In the genomic region with DNA sequence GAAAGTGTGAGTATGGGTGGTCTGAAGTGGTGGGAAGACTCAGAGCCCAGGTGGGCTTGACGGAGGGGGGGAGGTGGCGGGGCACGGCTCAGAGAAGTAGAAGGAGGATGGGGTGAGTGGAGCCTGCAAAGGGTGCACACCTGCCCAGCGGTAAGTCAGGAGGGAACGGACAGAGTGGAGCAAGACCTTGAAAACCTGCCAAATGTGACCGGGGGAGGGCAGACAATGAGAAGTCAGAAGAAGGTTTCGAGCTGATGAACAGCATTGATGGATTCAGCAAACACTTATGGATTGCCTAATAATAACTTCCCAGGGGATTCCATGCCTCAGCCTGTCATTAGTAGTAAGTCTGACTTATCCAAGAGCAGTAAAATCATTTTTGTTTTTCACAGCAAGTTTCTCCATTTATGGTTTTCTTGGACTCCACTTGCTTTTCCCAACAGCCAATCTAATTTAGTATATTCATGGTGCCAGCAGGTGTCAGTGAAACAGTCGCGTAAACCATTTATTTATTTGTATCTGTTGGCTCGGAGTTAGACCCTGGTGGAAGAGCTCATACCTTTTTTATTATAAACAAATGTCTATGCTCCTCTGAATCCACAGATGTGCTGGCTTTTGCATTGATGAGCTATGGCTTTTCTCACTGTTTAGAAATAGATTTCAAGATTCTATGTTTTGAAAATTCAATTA, we compare ENCODE assay signal across 19 cellular contexts.
DNase-seq lines count a peak whose midpoint lies in the region; ATAC-seq, FAIRE-seq and TF ChIP-seq lines count a peak whose summit lies in the region.
"Had no signal": no experiment of that assay in that cellular context is flagged by ENCODE, and none has a peak within 500 bp of the region (broad histone marks: within the 10 kb centered on the region; RNA-seq: fewer than 3 reads in every experiment).

No MANE protein-coding gene starts in this region.

- H3K4me3 ChIP-seq in LNCaP clone FGC (ENCODE audit: low read depth, low read length): no peak overlapping the region
- H3K4me3 ChIP-seq in bronchial epithelial cell (ENCODE audit: low read depth, low read length): no peak overlapping the region
- H3K4me3 ChIP-seq: mucosa of descending colon had no signal

- DNase-seq in COR-L47 (lab: John Stamatoyannopoulos, UW): peak; percentile 63
- DNase-seq in LNCaP clone FGC (ENCODE audit: low read depth): peak; percentile 37
- DNase-seq in NCI-H2227 (lab: John Stamatoyannopoulos, UW; ENCODE audit: unreplicated experiment): peak; percentile 32
- DNase-seq in bronchial epithelial cell (ENCODE audit: low read depth): peak; percentile 22
- no peak for DNase-seq in effector CD4-positive, alpha-beta T cell
- DNase-seq in SK-N-DZ (ENCODE audit: low spot score): no peak
- DNase-seq: activated CD4-positive, alpha-beta memory T cell treated with anti-CD3 and anti-CD28 coated beads, Interleukin-2, amount 10 ng/mL, durations not matched to agents 7 days and 5 days; activated naive CD8-positive, alpha-beta T cell treated with anti-CD3 and anti-CD28 coated beads for 36 hours; activated T-cell treated with anti-CD3 and anti-CD28 coated beads, Interleukin-2, amount 50 U/mL, for 72 hours; CD8-positive, alpha-beta memory T cell; GDM1; GOT3; mucosa of descending colon; NCI-H1930; nucleus accumbens; stimulated activated CD4-positive, alpha-beta T cell treated with anti-CD3 and anti-CD28 coated beads, Interleukin-2, amount 100 ng/mL, for 48 hours had no signal

- no peak for FAIRE-seq in bronchial epithelial cell (lab: Jason Lieb, UNC)

- no peak for ATAC-seq in GM19324 (IDR thresholded peaks at IDR 0.05; ENCODE audit: low FRiP score, unreplicated experiment)
- ATAC-seq in HG03460 (IDR thresholded peaks at IDR 0.05; ENCODE audit: unreplicated experiment): no peak
- ATAC-seq: activated T-cell treated with anti-CD3 and anti-CD28 coated beads, Interleukin-2, amount 50 U/mL, for 72 hours; left lobe of liver; mucosa of descending colon had no signal

- H3K27me3 ChIP-seq in bronchial epithelial cell (ENCODE audit: control insufficient read depth, insufficient read depth, low read length): no peaks in the 10 kb centered on the region

- TF ChIP-seq CTCF in LNCaP clone FGC (IDR thresholded peaks at IDR 0.05; ENCODE audit: control insufficient read depth, extremely low read depth, insufficient read depth) (peak; percentile 53), bronchial epithelial cell (IDR thresholded peaks at IDR 0.05; ENCODE audit: insufficient read depth, low read length, severe bottlenecking) (no peak)

- H3K36me3 ChIP-seq in bronchial epithelial cell (ENCODE audit: control insufficient read depth, insufficient read depth, low read length): no peaks in the 10 kb centered on the region

Comparison
In these comparisons a context has a peak if more than half of its experiments do, and no peak if none do; other contexts are left out.
1. DNase-seq: peak in COR-L47 (single experiment), LNCaP clone FGC (single experiment), NCI-H2227 (single experiment) and bronchial epithelial cell (single experiment); none in effector CD4-positive, alpha-beta T cell (single experiment) and SK-N-DZ (single experiment).